In the genomic region with DNA sequence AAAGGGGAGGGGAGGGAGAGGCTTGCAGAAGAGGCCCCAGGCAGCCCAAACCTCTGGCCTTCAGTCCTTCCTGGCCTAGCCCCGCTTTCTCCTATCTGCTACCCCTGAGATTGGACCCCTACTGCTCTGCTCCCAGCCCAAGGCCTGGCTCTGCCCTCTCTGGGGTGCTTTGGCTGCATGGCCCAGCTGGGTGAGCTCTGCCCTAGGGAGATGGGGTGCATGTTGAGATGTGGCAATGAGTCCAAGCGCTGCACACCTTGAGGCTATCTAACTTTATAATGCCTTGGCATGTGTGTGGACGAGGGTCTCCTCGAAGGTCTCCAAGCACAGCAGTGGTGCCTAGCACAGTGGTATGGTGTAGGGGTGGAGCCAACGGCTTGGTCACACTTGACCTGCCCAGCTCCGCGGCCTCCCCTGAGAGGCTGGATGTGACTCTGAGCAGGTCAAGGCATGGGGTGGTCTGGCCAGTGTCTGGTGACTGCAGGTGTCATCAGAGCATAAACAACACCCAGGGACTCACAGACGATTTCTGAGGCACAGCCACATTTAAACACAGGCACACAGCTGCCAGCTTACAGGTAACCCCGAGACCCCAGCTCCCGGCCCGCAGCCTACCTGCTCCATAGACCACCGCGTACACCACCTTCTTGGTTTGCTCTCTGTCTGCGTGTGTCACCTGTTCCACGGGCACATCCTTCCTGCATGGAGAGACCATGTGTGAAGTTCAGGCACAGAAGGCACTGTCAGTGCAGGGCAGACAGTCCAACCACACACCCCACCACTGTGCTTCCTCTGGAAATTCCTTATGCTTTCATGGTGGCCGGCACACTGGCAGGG, we compare ENCODE assay signal across 23 cellular contexts. TPM values are rescaled to one million over a fixed set of nuclear protein-coding genes. Genes with fewer than 3 reads are reported as not detected.
A peak's percentile ranks its signal among the peaks of the same experiment; 100 is the strongest.
DNase-seq lines count a peak whose midpoint lies in the region; ATAC-seq, FAIRE-seq and TF ChIP-seq lines count a peak whose summit lies in the region.
"Had no signal": no experiment of that assay in that cellular context is flagged by ENCODE, and none has a peak within 500 bp of the region (broad histone marks: within the 10 kb centered on the region; RNA-seq: fewer than 3 reads in every experiment).

No MANE protein-coding gene starts in this region.

- no peak overlapping the region for H4K5ac ChIP-seq in H1 (ENCODE audit: insufficient read length, low read depth, low read length)

- FAIRE-seq in H1 (lab: Jason Lieb, UNC): no peak
- FAIRE-seq: kidney had no signal

- H3K4ac ChIP-seq in H1 (replicated peaks; ENCODE audit: insufficient read length, low read depth, low read length): no peak overlapping the region

- POLR2A ChIA-PET in H1 (lab: Charles Lee; ENCODE audit: partially characterized antibody): no interaction called here

- H3K56ac ChIP-seq in H1 (replicated peaks; ENCODE audit: insufficient read length, low read depth, low read length): no peak overlapping the region

- H3K18ac ChIP-seq in H1 (ENCODE audit: extremely low read depth, low read length): no peak overlapping the region

- 0 out of 4 replicates have a peak, but pooled peaks cover 0 to 2% of the 10 kb centered on the region in 2 experiments for H3K9me3 ChIP-seq in H1 (ENCODE audit: insufficient read depth in 2 of 2, low read depth in 1 of 2, low read length in 1 of 2)
- H3K9me3 ChIP-seq in gastrocnemius medialis: no peaks in the 10 kb centered on the region
- H3K9me3 ChIP-seq: lower lobe of right lung had no signal

- no peaks in the 10 kb centered on the region for H3K79me1 ChIP-seq in H1 (ENCODE audit: low read depth, low read length)

- H3K36me3 ChIP-seq in H1 (ENCODE audit: control insufficient read depth in 2 of 4, insufficient read depth in 4 of 4, low read length in 3 of 4): no peaks in the 10 kb centered on the region
- H3K36me3 ChIP-seq in gastrocnemius medialis: no peaks in the 10 kb centered on the region
- H3K36me3 ChIP-seq: lower lobe of right lung, right atrium auricular region, upper lobe of left lung had no signal

- peak overlapping the region; percentile 46; the same call in 1 of the 2 replicates for H4K8ac ChIP-seq in H1 (ENCODE audit: extremely low read depth, insufficient read depth, low read length)

- no peak for TF ChIP-seq EP300 in H1 (IDR thresholded peaks at IDR 0.05; ENCODE audit: borderline replicate concordance in 1 of 2, low read depth in 2 of 2, low read length in 2 of 2)

- ATAC-seq in gastrocnemius medialis (no peak), GM19023 (IDR thresholded peaks at IDR 0.05; ENCODE audit: unreplicated experiment) (no peak), HG03378 (IDR thresholded peaks at IDR 0.05; ENCODE audit: unreplicated experiment) (no peak)
- ATAC-seq: activated CD8-positive, alpha-beta T cell treated with anti-CD3 and anti-CD28 coated beads for 36 hours; lower lobe of right lung had no signal

- no peaks in the 10 kb centered on the region for H3K79me2 ChIP-seq in H1 (ENCODE audit: control insufficient read depth in 1 of 2, insufficient read depth in 2 of 2, low read length in 2 of 2)

- H3K4me1 ChIP-seq in H1 (replicated peaks in 1 of 4; ENCODE audit: control insufficient read depth in 3 of 4, insufficient read depth in 4 of 4, low read length in 3 of 4): no peaks in the 10 kb centered on the region
- H3K4me1 ChIP-seq in gastrocnemius medialis: no peaks in the 10 kb centered on the region
- H3K4me1 ChIP-seq: lower lobe of right lung, right atrium auricular region, upper lobe of left lung had no signal

- no peak overlapping the region for H3K4me3 ChIP-seq in H1 (ENCODE audit: extremely low read depth in 1 of 4, insufficient read depth in 2 of 4, low read depth in 3 of 4, low read length in 4 of 4)
- no peak overlapping the region for H3K4me3 ChIP-seq in gastrocnemius medialis
- H3K4me3 ChIP-seq: lower lobe of right lung, right atrium auricular region, upper lobe of left lung had no signal

- H2AFZ ChIP-seq in H1 (ENCODE audit: low read length): no peak overlapping the region

- H3K23me2 ChIP-seq in H1 (ENCODE audit: low read depth, low read length): no peaks in the 10 kb centered on the region

- H3K27me3 ChIP-seq in H1 (replicated peaks in 1 of 4; ENCODE audit: control insufficient read depth in 3 of 4, extremely low read depth in 1 of 4, insufficient read depth in 3 of 4, low read length in 3 of 4): no peaks in the 10 kb centered on the region
- H3K27me3 ChIP-seq in gastrocnemius medialis: no peaks in the 10 kb centered on the region
- H3K27me3 ChIP-seq: right atrium auricular region, upper lobe of left lung had no signal

- H3K23ac ChIP-seq in H1 (ENCODE audit: insufficient read length): no peak overlapping the region

- H2BK20ac ChIP-seq in H1 (ENCODE audit: low read length): no peak overlapping the region

- no peak overlapping the region for H3K14ac ChIP-seq in H1 (ENCODE audit: insufficient read length)

- H2BK5ac ChIP-seq in H1 (ENCODE audit: low read depth, low read length): no peak overlapping the region

- H4K20me1 ChIP-seq in H1 (replicated peaks in 1 of 2; ENCODE audit: control insufficient read depth in 1 of 2, insufficient read depth in 2 of 2, low read length in 2 of 2): peaks cover 0 to 1% of the 10 kb centered on the region in 2 experiments

- no peak overlapping the region for H3K9ac ChIP-seq in H1 (replicated peaks in 1 of 4; ENCODE audit: extremely low read depth in 1 of 4, low read depth in 3 of 4, low read length in 3 of 4)

- no peak overlapping the region for H3K27ac ChIP-seq in H1 (ENCODE audit: low read depth, low read length)
- no peak overlapping the region for H3K27ac ChIP-seq in gastrocnemius medialis
- H3K27ac ChIP-seq: epithelial cell of prostate, lower lobe of right lung, right atrium auricular region, upper lobe of left lung had no signal

- 91% methylated on average over 16 of the region's 16 CpGs; no CpG with 5 or more reads in 1 of the 2 experiments for WGBS in H1 (ENCODE audit: extremely low coverage in 1 of 2, insufficient coverage in 1 of 2, insufficient read length in 1 of 2, insufficient replicate concordance in 2 of 2, low coverage in 1 of 2, low lambda C conversion rate in 2 of 2, missing lambda C conversion rate in 1 of 2), 2 experiments

- intact Hi-C loops in posterior vena cava (cut with DNase I) (loop anchor here in 1 of 2 donors (5.0 kb wide), 1 partner anchor 342 kb away; no protein-coding TSS in a partner anchor), gastrocnemius medialis (cut with DNase I; ENCODE audit: low total_unique reads) (no loop called here)

- no peak overlapping the region for H2BK120ac ChIP-seq in H1 (replicated peaks; ENCODE audit: low read depth, low read length)

- DNase-seq in EH (ENCODE audit: low read depth) (peak; percentile 44), M059J (ENCODE audit: low read depth) (peak; percentile 89), H1 (ENCODE audit: low read depth in 1 of 2, low spot score in 2 of 2) (no peak), posterior vena cava (ENCODE audit: low spot score) (peak; percentile 58), gastrocnemius medialis (no peak), HT-29 (ENCODE audit: low spot score) (no peak)
- DNase-seq: activated CD8-positive, alpha-beta T cell treated with anti-CD3 and anti-CD28 coated beads for 36 hours; activated gamma-delta T cell; activated T-cell treated with anti-CD3 and anti-CD28 coated beads for 4 hours; C1 segment of cervical spinal cord; DND-41; foreskin fibroblast; kidney; lower lobe of right lung; NCI-H1436 treated with DMSO at 0.1 percent for 48 hours; NCI-H2171 treated with DMSO at 0.1 percent for 48 hours; NCI-H524 treated with DMSO at 0.1 percent for 48 hours; nucleus accumbens had no signal

- H2BK12ac ChIP-seq in H1 (ENCODE audit: low read depth, low read length): no peak overlapping the region

- TF ChIP-seq POLR2A in H1 (IDR thresholded peaks at IDR 0.05; ENCODE audit: control extremely low read depth in 1 of 2, low read depth in 2 of 2, low read length in 2 of 2): no peak
- TF ChIP-seq POLR2A in gastrocnemius medialis (IDR thresholded peaks at IDR 0.05): no peak

- H2BK15ac ChIP-seq in H1 (ENCODE audit: low read length): no peak overlapping the region

- in situ Hi-C loops in gastrocnemius medialis (cut with MboI; ENCODE audit: low sequenced_read_pairs in 4 of 4): no loop called here

- no peak for TF ChIP-seq RAD21 in H1 (IDR thresholded peaks at IDR 0.05 in 1 of 2, conservative IDR thresholded peaks at IDR 0.05 in 1 of 2; ENCODE audit: low read depth in 2 of 2, low read length in 2 of 2)

- H2AK5ac ChIP-seq in H1 (ENCODE audit: low read depth, low read length): no peak overlapping the region

- H3K4me2 ChIP-seq in H1 (ENCODE audit: insufficient read depth in 1 of 2, low read depth in 2 of 2, low read length in 2 of 2): no peak overlapping the region

- CTCF ChIA-PET in H1 (lab: Charles Lee; ENCODE audit: partially characterized antibody): interaction anchor here (0.8 to 1.2 kb wide), 4 partner anchors 10 to 76 kb away, joined by 3 to 5 read pairs (median 3); no protein-coding TSS in a partner anchor

- TF ChIP-seq CTCF in H1 (IDR thresholded peaks at IDR 0.05; ENCODE audit: control extremely low read depth in 1 of 3, insufficient read depth in 1 of 3, low read depth in 1 of 3, low read length in 3 of 3) (no peak), gastrocnemius medialis (IDR thresholded peaks at IDR 0.05 in 4 of 5, conservative IDR thresholded peaks at IDR 0.05 in 1 of 5) (no peak)

- no peak overlapping the region for H4K91ac ChIP-seq in H1 (replicated peaks; ENCODE audit: insufficient read length, low read length)

TF ChIP-seq in H1, 55 proteins besides CTCF, POLR2A, EP300 and RAD21 (continues in another document):
- TF ChIP-seq, protein P1, sequence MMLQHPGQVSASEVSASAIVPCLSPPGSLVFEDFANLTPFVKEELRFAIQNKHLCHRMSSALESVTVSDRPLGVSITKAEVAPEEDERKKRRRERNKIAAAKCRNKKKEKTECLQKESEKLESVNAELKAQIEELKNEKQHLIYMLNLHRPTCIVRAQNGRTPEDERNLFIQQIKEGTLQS (IDR thresholded peaks at IDR 0.05; ENCODE audit: insufficient read depth, low read depth, low read length): no peak
- no peak for TF ChIP-seq SP2 (IDR thresholded peaks at IDR 0.05; ENCODE audit: low read length)
- no peak for TF ChIP-seq SP4 (IDR thresholded peaks at IDR 0.05; ENCODE audit: low read length)

RNA-seq across cellular contexts. Expression of a gene that starts 36.3 kb away (rescaled TPM):
- 0.05 TPM in 1 of 2 replicates, not detected in the other for total RNA-seq in M059J (2014; rRNA removed; shearing (Covaris generic))
- total RNA-seq in H1 (2021; fragmentation: NEBNext Ultra II Directional; extraction: Animal tissue kit (Norgen Biotek cat#: 25700)): 10.8 and 11.5 TPM in 2 replicates
- 10.8 and 13.3 TPM in 2 replicates for polyA plus RNA-seq in H1 (2011; rRNA removed)
- polyA plus RNA-seq in H1 (2011; cell fraction: cytosol; rRNA removed): 10.6 TPM
- 22.6 TPM for polyA plus RNA-seq in H1 (2011; cell fraction: nucleus; rRNA removed)
- polyA plus RNA-seq in H1 (2012, experiment 1 of 2): 10.1 to 16.0 TPM (median 14.1 TPM) in 4 replicates
- 9.8 TPM for polyA plus RNA-seq in H1 (2012, experiment 2 of 2)
- polyA plus RNA-seq in H1 (2013, experiment 1 of 2): 4.8 TPM
- polyA plus RNA-seq in H1 (2013, experiment 2 of 2): 5.0 TPM
- 28.5 and 40.4 TPM in 2 replicates for polyA minus RNA-seq in H1 (2011; rRNA and poly(A)+ RNA removed)
- 7.3 TPM for polyA minus RNA-seq in H1 (2011; cell fraction: cytosol; rRNA and poly(A)+ RNA removed)
- 7.3 TPM for polyA minus RNA-seq in H1 (2011; cell fraction: nucleus; rRNA and poly(A)+ RNA removed)
- total RNA-seq in posterior vena cava: under 1 TPM; 0.19 to 0.52 TPM
- 1 to 10 TPM; 1.5 to 3.2 (median 1.8) TPM for total RNA-seq in gastrocnemius medialis
- total RNA-seq in HT-29 (2014; rRNA removed; shearing (Covaris generic)): 0.08 TPM in 1 of 2 replicates, not detected in the other

Comparison
In these comparisons a context has a peak if more than half of its experiments do, and no peak if none do; other contexts are left out.
1. DNase-seq: peak in EH (single experiment), M059J (single experiment) and posterior vena cava (single experiment); none in H1 (0 of 2), gastrocnemius medialis (0 of 2) and HT-29 (single experiment).